ENCODE assay signal across 18 cellular contexts in genomic region chr13:38850868-38851626, GRCh38.
DNase-seq lines count a peak whose midpoint lies in the region; ATAC-seq and TF ChIP-seq lines count a peak whose summit lies in the region.
"Had no signal": no experiment of that assay in that cellular context is flagged by ENCODE, and none has a peak within 500 bp of the region (broad histone marks: within the 10 kb centered on the region; RNA-seq: fewer than 3 reads in every experiment).

No MANE protein-coding gene starts in this region.

- peak; percentile 66 for ATAC-seq in GM18505 (IDR thresholded peaks at IDR 0.05; ENCODE audit: unreplicated experiment)
- ATAC-seq in GM21390 (IDR thresholded peaks at IDR 0.05; ENCODE audit: unreplicated experiment), result peak; percentile 56
- ATAC-seq in HG02852 (IDR thresholded peaks at IDR 0.05; ENCODE audit: unreplicated experiment), result peak; percentile 81
- peak; percentile 64 for ATAC-seq in HG03520 (IDR thresholded peaks at IDR 0.05; ENCODE audit: unreplicated experiment)
- ATAC-seq: effector memory CD8-positive, alpha-beta T cell had no signal

- no peak for DNase-seq in H7
- no peak for DNase-seq in stimulated activated CD4-positive, alpha-beta T cell treated with anti-CD3 and anti-CD28 coated beads, Interleukin-4, amount 100 ng/mL, for 1 hour
- no peak for DNase-seq in NCI-H2107 (lab: John Stamatoyannopoulos, UW)
- no peak for DNase-seq in epidermal melanocyte (ENCODE audit: insufficient read length, low spot score)
- DNase-seq: activated CD4-positive, alpha-beta T cell treated with anti-CD3 and anti-CD28 coated beads for 1 hour; aorta; effector memory CD8-positive, alpha-beta T cell; hippocampal formation; IMR-90; kidney glomerular epithelial cell; NCI-H2029 treated with DMSO at 0.1 percent for 48 hours; NCI-H524; SHP77; stomach had no signal

- TF ChIP-seq POLR2A in GM18505 (IDR thresholded peaks at IDR 0.05; ENCODE audit: borderline replicate concordance, extremely low read depth, insufficient read depth, insufficient read length), result no peak

- no peaks in the 10 kb centered on the region; the same call in 1 of the 2 replicates for H3K36me3 ChIP-seq in H7 (replicated peaks; ENCODE audit: control insufficient read depth, insufficient read depth, low read length)

- H3K4me3 ChIP-seq in H7 (ENCODE audit: insufficient read depth, low read depth, low read length), result no peak overlapping the region
- H3K4me3 ChIP-seq: stomach had no signal

- H3K27me3 ChIP-seq in H7 (ENCODE audit: control insufficient read depth, insufficient read depth, low read length), result no peaks in the 10 kb centered on the region
- H3K27me3 ChIP-seq: stomach had no signal
